Comparison of ENCODE assay signal across 23 cellular contexts in genomic region chr7:68789597-68789996, GRCh38.
"Had no signal": no experiment of that assay in that cellular context is flagged by ENCODE, and none has a peak within 500 bp of the region (broad histone marks: within the 10 kb centered on the region; RNA-seq: fewer than 3 reads in every experiment).

No MANE protein-coding gene starts in this region.

- H3K27me3 ChIP-seq: ascending aorta, body of pancreas had no signal

- H3K4me1 ChIP-seq: ascending aorta, body of pancreas had no signal

- H3K9me3 ChIP-seq: body of pancreas had no signal

- H3K36me3 ChIP-seq: ascending aorta had no signal

- DNase-seq: activated B cell treated with CpG ODN at 0.5 μM for 24 hours; activated CD4-positive, alpha-beta memory T cell treated with anti-CD3 and anti-CD28 coated beads for 36 hours; activated CD4-positive, alpha-beta T cell treated with anti-CD3 and anti-CD28 coated beads for 1 hour; activated CD4-positive, alpha-beta T cell treated with anti-CD3 and anti-CD28 coated beads, Interleukin-2, amount 10 ng/mL, durations not matched to agents 24 days and 14 days; activated CD8-positive, alpha-beta memory T cell treated with anti-CD3 and anti-CD28 coated beads for 24 hours; activated effector memory CD4-positive, alpha-beta T cell treated with anti-CD3 and anti-CD28 coated beads, Interleukin-2, amount 50 U/mL, for 16 hours; activated naive CD4-positive, alpha-beta T cell treated with Interleukin-2 at 50 U/mL for 16 hours; activated naive CD8-positive, alpha-beta T cell treated with anti-CD3 and anti-CD28 coated beads, Interleukin-2, amount 50 U/mL, for 24 hours; activated T-cell treated with anti-CD3 and anti-CD28 coated beads, Interleukin-2, amount 50 U/mL, for 4 hours; amniotic stem cell; body of pancreas; central memory CD4-positive, alpha-beta T cell; KG1; NCI-H1092 treated with DMSO at 0.1 percent for 48 hours; NCI-H1417 treated with DMSO at 0.1 percent for 48 hours; NCI-H1930; NCI-H510A treated with DMSO at 0.1 percent for 48 hours; PC-9; SIG-M5; T-helper 2 cell; T1000 had no signal

- H3K4me3 ChIP-seq: ascending aorta, body of pancreas, coronary artery, PC-9 had no signal
